ENCODE assay signal across 1 cellular context in the genomic region with DNA sequence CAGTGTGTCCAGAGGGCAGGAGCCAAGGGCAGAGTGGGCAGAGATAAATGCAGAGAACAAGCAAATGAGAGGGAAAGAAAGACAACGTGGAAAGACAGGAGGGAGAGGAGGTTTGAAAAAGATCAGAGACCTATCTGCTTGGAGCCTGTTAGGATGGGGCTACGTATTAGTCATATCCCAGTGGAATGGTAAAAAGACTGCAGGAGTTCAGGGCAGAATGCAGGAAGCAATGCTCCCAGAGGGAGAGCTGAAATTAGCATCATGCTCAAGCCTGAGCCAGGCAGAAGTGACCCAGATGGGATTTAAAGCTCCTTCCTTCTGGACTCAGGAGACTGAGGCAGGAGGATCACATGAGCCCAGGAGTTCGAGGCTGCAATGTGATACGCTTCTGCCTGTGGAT.
A peak's percentile ranks its signal among the peaks of the same experiment; 100 is the strongest.
TF ChIP-seq lines count a peak whose summit lies in the region.

No MANE protein-coding gene starts in this region.

TF ChIP-seq in H1, 55 proteins besides CTCF, POLR2A, EP300 and RAD21:
- TF ChIP-seq TAF7 (optimal IDR thresholded peaks at IDR 0.05; ENCODE audit: borderline replicate concordance, low read depth, low read length) (no peak), USF2 (IDR thresholded peaks at IDR 0.05; ENCODE audit: low read length) (no peak), GABPA (IDR thresholded peaks at IDR 0.05; ENCODE audit: borderline replicate concordance, insufficient read depth, low read length) (no peak), EGR1 (IDR thresholded peaks at IDR 0.05; ENCODE audit: borderline replicate concordance, low read depth, low read length) (no peak), TEAD4 (IDR thresholded peaks at IDR 0.05; ENCODE audit: low read depth, low read length) (no peak), EZH2 (IDR thresholded peaks at IDR 0.05; ENCODE audit: low read depth, low read length, severe bottlenecking) (no peak), JUND (IDR thresholded peaks at IDR 0.05; ENCODE audit: low read length) (peak; percentile 28; the same call in 1 of the 2 replicates), HDAC6 (IDR thresholded peaks at IDR 0.05; ENCODE audit: low read depth, low read length) (no peak)
- TF ChIP-seq, protein P1, sequence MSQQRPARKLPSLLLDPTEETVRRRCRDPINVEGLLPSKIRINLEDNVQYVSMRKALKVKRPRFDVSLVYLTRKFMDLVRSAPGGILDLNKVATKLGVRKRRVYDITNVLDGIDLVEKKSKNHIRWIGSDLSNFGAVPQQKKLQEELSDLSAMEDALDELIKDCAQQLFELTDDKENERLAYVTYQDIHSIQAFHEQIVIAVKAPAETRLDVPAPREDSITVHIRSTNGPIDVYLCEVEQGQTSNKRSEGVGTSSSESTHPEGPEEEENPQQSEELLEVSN (IDR thresholded peaks at IDR 0.05): 0 out of 2 replicates have a peak, but pooled peaks have one; percentile 25
